13 cellular contexts compared by ENCODE assay signal in genomic region chr1:58457023-58457635, GRCh38.
"Had no signal": no experiment of that assay in that cellular context is flagged by ENCODE, and none has a peak within 500 bp of the region (broad histone marks: within the 10 kb centered on the region; RNA-seq: fewer than 3 reads in every experiment).

No MANE protein-coding gene starts in this region.

- ATAC-seq: activated CD8-positive, alpha-beta T cell treated with anti-CD3 and anti-CD28 coated beads for 36 hours; activated naive CD8-positive, alpha-beta T cell treated with anti-CD3 and anti-CD28 coated beads, Interleukin-2, amount 50 U/mL, for 24 hours; natural killer cell treated with Interleukin-12 subunit alpha and Interleukin-12 subunit beta and Interleukin-15 and Interleukin-18, amount 100 ng/mL, for 72 hours; sciatic nerve had no signal

- DNase-seq: activated CD4-positive, alpha-beta T cell treated with anti-CD3 and anti-CD28 coated beads for 4 hours; activated CD8-positive, alpha-beta memory T cell treated with anti-CD3 and anti-CD28 coated beads, Interleukin-2, amount 50 U/mL, for 48 hours; activated CD8-positive, alpha-beta T cell treated with anti-CD3 and anti-CD28 coated beads for 36 hours; activated naive CD4-positive, alpha-beta T cell; activated naive CD8-positive, alpha-beta T cell treated with anti-CD3 and anti-CD28 coated beads, Interleukin-2, amount 50 U/mL, for 24 hours; dermis blood vessel endothelial cell; mammary epithelial cell; nucleus accumbens; stimulated activated CD4-positive, alpha-beta T cell treated with anti-CD3 and anti-CD28 coated beads, Interleukin-12 subunit alpha, Interleukin-12 subunit beta, amount 100 ng/mL, for 4 hours; stimulated activated naive CD4-positive, alpha-beta T cell had no signal

- H3K36me3 ChIP-seq: cardiac muscle cell had no signal

- H3K4me3 ChIP-seq: cardiac muscle cell had no signal

- H3K27ac ChIP-seq: cardiac muscle cell had no signal
